In the genomic region with DNA sequence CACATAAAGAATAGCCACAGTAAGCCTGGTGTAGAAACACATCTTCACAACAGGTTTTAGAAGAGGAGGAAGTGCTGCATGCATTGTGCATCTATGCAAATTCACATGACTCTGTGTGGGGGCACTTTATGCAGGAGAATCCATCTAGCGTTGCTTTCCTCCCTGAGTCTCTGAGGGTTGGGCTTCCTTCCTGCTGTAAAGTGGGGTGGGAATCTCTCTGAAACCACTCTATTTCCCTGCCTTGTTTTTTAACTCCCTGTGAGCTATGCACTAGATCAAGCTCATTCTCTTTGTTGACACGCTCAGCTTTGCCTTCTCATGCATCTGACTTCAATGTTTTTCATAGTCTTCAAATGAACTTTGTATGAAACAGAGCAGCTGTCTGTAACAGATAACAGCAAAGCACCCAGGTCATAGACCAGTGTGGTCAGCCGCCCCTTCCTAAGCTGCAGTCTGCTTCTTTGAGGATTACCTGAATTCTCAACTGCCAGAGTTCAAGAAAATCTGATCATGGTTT, we compare ENCODE assay signal across 8 cellular contexts.
DNase-seq lines count a peak whose midpoint lies in the region; ATAC-seq and TF ChIP-seq lines count a peak whose summit lies in the region.

No MANE protein-coding gene starts in this region.

- peak overlapping the region; percentile 66 for H3K27ac Mint-ChIP-seq in activated naive CD8-positive, alpha-beta T cell treated with anti-CD3 and anti-CD28 coated beads for 36 hours

- peaks cover 9% of the 10 kb centered on the region for H3K9me3 Mint-ChIP-seq in activated naive CD8-positive, alpha-beta T cell treated with anti-CD3 and anti-CD28 coated beads for 36 hours

- in situ Hi-C loops in gastrocnemius medialis (cut with MboI; ENCODE audit: low sequenced_read_pairs in 4 of 4) = no loop called here

- H3K4me3 Mint-ChIP-seq in activated naive CD8-positive, alpha-beta T cell treated with anti-CD3 and anti-CD28 coated beads for 36 hours = peak overlapping the region; percentile 4

- intact Hi-C loops in gastrocnemius medialis (cut with DNase I; ENCODE audit: low total_unique reads) = no loop called here

- no peaks in the 10 kb centered on the region for H3K9me3 ChIP-seq in gastrocnemius medialis

- CTCF ChIA-PET in RWPE1 (lab: Yijun Ruan, JAX) = no interaction called here

- ATAC-seq in GM19468 (IDR thresholded peaks at IDR 0.05; ENCODE audit: extremely low read depth, unreplicated experiment) (peak; percentile 92), HG03442 (IDR thresholded peaks at IDR 0.05; ENCODE audit: unreplicated experiment) (peak; percentile 91), gastrocnemius medialis (no peak)

- TF ChIP-seq CTCF in GM06990 (IDR thresholded peaks at IDR 0.05; ENCODE audit: insufficient read depth, low read length, poor library complexity, severe bottlenecking) = no peak
- TF ChIP-seq CTCF in RWPE1 (conservative IDR thresholded peaks at IDR 0.05; ENCODE audit: low read depth) = no peak
- no peak for TF ChIP-seq CTCF in gastrocnemius medialis (IDR thresholded peaks at IDR 0.05 in 4 of 5, conservative IDR thresholded peaks at IDR 0.05 in 1 of 5)

- H3K4me3 ChIP-seq in GM06990 (replicated peaks; ENCODE audit: low read depth, low read length) = no peak overlapping the region; the same call in 1 of the 2 replicates
- H3K4me3 ChIP-seq in gastrocnemius medialis = no peak overlapping the region

- H3K4me1 ChIP-seq in gastrocnemius medialis = no peaks in the 10 kb centered on the region

- H3K27ac ChIP-seq in RWPE1 (no peak overlapping the region), gastrocnemius medialis (no peak overlapping the region)

- no peaks in the 10 kb centered on the region for H3K27me3 Mint-ChIP-seq in activated naive CD8-positive, alpha-beta T cell treated with anti-CD3 and anti-CD28 coated beads for 36 hours

- H3K36me3 Mint-ChIP-seq in activated naive CD8-positive, alpha-beta T cell treated with anti-CD3 and anti-CD28 coated beads for 36 hours = peaks cover 5% of the 10 kb centered on the region

- no peak for TF ChIP-seq POLR2A in gastrocnemius medialis (IDR thresholded peaks at IDR 0.05)

- H3K27me3 ChIP-seq in GM06990 (replicated peaks; ENCODE audit: control insufficient read depth, insufficient read depth, low read length) (no peaks in the 10 kb centered on the region), gastrocnemius medialis (no peaks in the 10 kb centered on the region)

- POLR2A ChIA-PET in RWPE1 (lab: Yijun Ruan, JAX; ENCODE audit: low non-redundant PET) = no interaction called here

- H3K36me3 ChIP-seq in GM06990 (ENCODE audit: control insufficient read depth, insufficient read depth, low read length) (no peaks in the 10 kb centered on the region), gastrocnemius medialis (no peaks in the 10 kb centered on the region)

- peak; percentile 49 for DNase-seq in GM06990 (ENCODE audit: extremely low read depth, insufficient read length)
- DNase-seq in activated naive CD8-positive, alpha-beta T cell treated with anti-CD3 and anti-CD28 coated beads for 36 hours = no peak
- no peak for DNase-seq in RWPE1 (ENCODE audit: low spot score)
- DNase-seq in gastrocnemius medialis = no peak
- no peak for DNase-seq in mucosa of gallbladder (ENCODE audit: low spot score)
- DNase-seq in NCI-H2081 (lab: John Stamatoyannopoulos, UW) = no peak

- H3K4me1 Mint-ChIP-seq in activated naive CD8-positive, alpha-beta T cell treated with anti-CD3 and anti-CD28 coated beads for 36 hours = peaks cover 58% of the 10 kb centered on the region

Comparison
In these comparisons a context has a peak if more than half of its experiments do, and no peak if none do; other contexts are left out.
1. ATAC-seq: peak in GM19468 (single experiment) and HG03442 (single experiment); none in gastrocnemius medialis (0 of 2).